In the genomic region with DNA sequence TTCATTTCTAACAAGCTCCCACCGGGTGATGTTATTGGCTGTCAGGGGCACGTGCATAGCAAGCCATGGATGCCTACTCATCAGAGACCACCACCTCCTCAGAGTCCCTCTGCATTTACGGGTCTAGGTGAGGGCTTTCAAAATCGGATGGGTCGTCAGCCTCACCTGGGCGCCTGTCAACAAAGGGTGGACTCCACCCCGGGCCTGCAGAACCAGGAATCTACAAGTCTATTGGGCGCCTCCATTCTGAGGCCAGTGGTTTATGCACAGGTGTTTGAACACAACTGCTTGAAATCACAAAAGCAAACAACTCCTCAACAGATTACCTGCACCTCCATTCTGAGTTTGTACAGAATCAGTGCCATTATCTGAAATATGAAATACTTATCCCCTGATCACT, we compare ENCODE assay signal across 17 cellular contexts.
DNase-seq lines count a peak whose midpoint lies in the region; ATAC-seq, FAIRE-seq and TF ChIP-seq lines count a peak whose summit lies in the region.
"Had no signal": no experiment of that assay in that cellular context is flagged by ENCODE, and none has a peak within 500 bp of the region (broad histone marks: within the 10 kb centered on the region; RNA-seq: fewer than 3 reads in every experiment).

No MANE protein-coding gene starts in this region.

- peak overlapping the region; percentile 38 for H3K4me3 Mint-ChIP-seq in Caco-2 (ENCODE audit: unreplicated experiment)
- H3K4me3 Mint-ChIP-seq: CD14-positive monocyte, H9, IgD-negative memory B cell had no signal

- H3K4me3 ChIP-seq in Caco-2 (ENCODE audit: low read depth, low read length) (no peak overlapping the region), mucosa of descending colon (no peak overlapping the region), small intestine (ENCODE audit: low read depth in 1 of 2, low read length in 2 of 2) (no peak overlapping the region)
- H3K4me3 ChIP-seq: PC-9 had no signal

- H3K27ac ChIP-seq in VCaP (peak overlapping the region; percentile 30), small intestine (ENCODE audit: low read depth in 1 of 2, low read length in 1 of 2) (peak overlapping the region; percentile 89 to 96)
- H3K27ac ChIP-seq: PC-9 had no signal

- no peaks in the 10 kb centered on the region for H3K27me3 Mint-ChIP-seq in Caco-2 (ENCODE audit: insufficient read depth, unreplicated experiment)
- H3K27me3 Mint-ChIP-seq: IgD-negative memory B cell had no signal

- peaks cover 36% of the 10 kb centered on the region for H3K4me1 Mint-ChIP-seq in Caco-2 (ENCODE audit: low read depth, unreplicated experiment)
- H3K4me1 Mint-ChIP-seq: IgD-negative memory B cell had no signal

- H3K4me1 ChIP-seq in Caco-2 (peaks cover 46% of the 10 kb centered on the region), mucosa of descending colon (ENCODE audit: low read depth) (peaks cover 13% of the 10 kb centered on the region), small intestine (ENCODE audit: control insufficient read depth in 2 of 2, insufficient read depth in 1 of 2, low read depth in 1 of 2, low read length in 1 of 2) (peaks cover 4 to 11% of the 10 kb centered on the region in 2 donors)

- FAIRE-seq in small intestine (lab: Jason Lieb, UNC): no peak

- DNase-seq in Caco-2 (peak in 1 of 2 experiments; percentile 9), mucosa of descending colon (peak; percentile 51 to 62 (median 52)), small intestine (no peak), cerebellar cortex (ENCODE audit: low spot score) (no peak), NCI-H446 (lab: John Stamatoyannopoulos, UW) (no peak), H4 (ENCODE audit: low spot score) (no peak)
- DNase-seq: AML-193, COR-L47, DMS79, H9, NCI-H1105, NCI-H1694, PC-9 had no signal

- H3K27ac Mint-ChIP-seq in Caco-2 (ENCODE audit: unreplicated experiment): peak overlapping the region; percentile 84
- H3K27ac Mint-ChIP-seq: CD14-positive monocyte, IgD-negative memory B cell had no signal

- no peaks in the 10 kb centered on the region; the same call in 1 of the 2 replicates for H3K9me3 ChIP-seq in Caco-2
- no peaks in the 10 kb centered on the region for H3K9me3 ChIP-seq in mucosa of descending colon
- H3K9me3 ChIP-seq in small intestine (ENCODE audit: control insufficient read depth, low read depth): no peaks in the 10 kb centered on the region

- POLR2A ChIA-PET in Caco-2 (lab: Charles Lee): no interaction called here

- H3K36me3 ChIP-seq in Caco-2 (ENCODE audit: control insufficient read depth, insufficient read depth, low read length) (no peaks in the 10 kb centered on the region), mucosa of descending colon (ENCODE audit: low read depth) (no peaks in the 10 kb centered on the region), small intestine (ENCODE audit: control insufficient read depth in 2 of 2, insufficient read depth in 2 of 2, low read length in 2 of 2) (no peaks in the 10 kb centered on the region)

- H3K27me3 ChIP-seq in Caco-2 (replicated peaks; ENCODE audit: control insufficient read depth, insufficient read depth, low read length) (no peaks in the 10 kb centered on the region), small intestine (ENCODE audit: control insufficient read depth in 2 of 2, insufficient read depth in 2 of 2, low read length in 2 of 2) (no peaks in the 10 kb centered on the region)

- CTCF ChIA-PET in Caco-2 (lab: Charles Lee): interaction anchor here (0.7 to 1.3 kb wide), 3 partner anchors 39 to 210 kb away, joined by 4 to 10 read pairs (median 4); no protein-coding TSS in a partner anchor

- H3K36me3 Mint-ChIP-seq in Caco-2 (ENCODE audit: insufficient read depth, unreplicated experiment): peaks cover 8% of the 10 kb centered on the region
- H3K36me3 Mint-ChIP-seq: CD14-positive monocyte had no signal

- no TSS peak for BruUV-seq in Caco-2 (replicated peaks; lab: Mats Ljungman, UMichigan)

- no peak for TF ChIP-seq CTCF in Caco-2 (IDR thresholded peaks at IDR 0.05; ENCODE audit: insufficient read depth in 1 of 2, low read depth in 1 of 2, low read length in 1 of 2, severe bottlenecking in 1 of 2, unreplicated experiment in 1 of 2)
- no peak for TF ChIP-seq CTCF in VCaP (conservative IDR thresholded peaks at IDR 0.05)
- no peak for TF ChIP-seq CTCF in mucosa of descending colon (IDR thresholded peaks at IDR 0.05)

- 48 to 78% (median 57%) methylated on average over 8 of the region's 8 CpGs for WGBS in small intestine, 3 donors

- ATAC-seq in mucosa of descending colon (peak; percentile 45), SK-N-SH treated with all-trans-retinoic acid at 6 μM for 48 hours (no peak)

- no peaks in the 10 kb centered on the region for H3K9me3 Mint-ChIP-seq in Caco-2 (ENCODE audit: unreplicated experiment)

- intact Hi-C loops in Caco-2 (cut with micrococcal nuclease; ENCODE audit: unreplicated experiment) (loop anchor here (1.0 to 5.0 kb wide), 3 partner anchors 49 to 388 kb away; no protein-coding TSS in a partner anchor), mucosa of descending colon (cut with DNase I, micrococcal nuclease) (no loop called here)

TF ChIP-seq in SK-N-SH treated with all-trans-retinoic acid at 6 μM for 48 hours, 23 proteins besides CTCF, POLR2A, EP300 and RAD21:
- TF ChIP-seq SNAI2 (CRISPR knock-in tag; IDR thresholded peaks at IDR 0.05) (no peak), ZNF8 (CRISPR knock-in tag; IDR thresholded peaks at IDR 0.05) (no peak), BACH2 (CRISPR knock-in tag; IDR thresholded peaks at IDR 0.05; ENCODE audit: borderline replicate concordance) (no peak), ARNTL (CRISPR knock-in tag; IDR thresholded peaks at IDR 0.05; ENCODE audit: borderline replicate concordance, low read depth) (no peak), ZC3H10 (CRISPR knock-in tag; IDR thresholded peaks at IDR 0.05) (no peak), TSHZ2 (CRISPR knock-in tag; IDR thresholded peaks at IDR 0.05) (no peak), PPARA (CRISPR knock-in tag; IDR thresholded peaks at IDR 0.05; ENCODE audit: borderline replicate concordance) (no peak), ZNF70 (CRISPR knock-in tag; IDR thresholded peaks at IDR 0.05) (no peak)
- TF ChIP-seq, protein P1, sequence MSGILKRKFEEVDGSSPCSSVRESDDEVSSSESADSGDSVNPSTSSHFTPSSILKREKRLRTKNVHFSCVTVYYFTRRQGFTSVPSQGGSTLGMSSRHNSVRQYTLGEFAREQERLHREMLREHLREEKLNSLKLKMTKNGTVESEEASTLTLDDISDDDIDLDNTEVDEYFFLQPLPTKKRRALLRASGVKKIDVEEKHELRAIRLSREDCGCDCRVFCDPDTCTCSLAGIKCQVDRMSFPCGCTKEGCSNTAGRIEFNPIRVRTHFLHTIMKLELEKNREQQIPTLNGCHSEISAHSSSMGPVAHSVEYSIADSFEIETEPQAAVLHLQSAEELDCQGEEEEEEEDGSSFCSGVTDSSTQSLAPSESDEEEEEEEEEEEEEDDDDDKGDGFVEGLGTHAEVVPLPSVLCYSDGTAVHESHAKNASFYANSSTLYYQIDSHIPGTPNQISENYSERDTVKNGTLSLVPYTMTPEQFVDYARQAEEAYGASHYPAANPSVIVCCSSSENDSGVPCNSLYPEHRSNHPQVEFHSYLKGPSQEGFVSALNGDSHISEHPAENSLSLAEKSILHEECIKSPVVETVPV (CRISPR knock-in tag; IDR thresholded peaks at IDR 0.05): no peak
TF ChIP-seq in SK-N-SH treated with all-trans-retinoic acid at 6 μM for 48 hours: peak in this region for 0.

Comparison
In these comparisons a context has a peak if more than half of its experiments do, and no peak if none do; other contexts are left out.
1. DNase-seq: peak in mucosa of descending colon (3 of 3); none in small intestine (single experiment), cerebellar cortex (single experiment), NCI-H446 (0 of 2) and H4 (single experiment).